1 cellular context compared by ENCODE assay signal in the genomic region with DNA sequence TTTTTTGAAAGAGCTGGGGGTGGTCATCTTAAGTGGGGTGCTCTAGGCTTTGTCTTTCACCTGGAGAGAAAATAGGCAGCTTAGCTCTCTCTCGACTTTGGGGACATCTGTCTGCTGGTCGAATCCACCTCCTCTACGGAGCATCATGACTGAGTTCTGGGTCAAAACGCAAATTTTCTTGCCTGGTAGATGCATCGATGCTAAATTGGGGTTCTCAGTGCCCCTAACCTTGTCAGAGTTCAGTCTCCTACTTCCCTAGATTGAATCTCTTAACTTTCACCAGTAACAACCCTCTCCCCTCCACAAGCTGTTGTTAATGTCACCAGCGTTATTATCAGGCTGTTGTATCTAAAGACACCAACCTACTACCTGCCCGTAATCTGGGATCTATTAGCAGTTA.
TF ChIP-seq lines count a peak whose summit lies in the region.

No MANE protein-coding gene starts in this region.

TF ChIP-seq in endothelial cell of umbilical vein, 7 proteins besides CTCF, POLR2A, EP300 and RAD21:
- TF ChIP-seq JUN (IDR thresholded peaks at IDR 0.05; ENCODE audit: borderline replicate concordance, insufficient read depth, insufficient read length, low read depth) (no peak), MAX (IDR thresholded peaks at IDR 0.05; ENCODE audit: insufficient read depth, insufficient read length) (no peak), MYC (IDR thresholded peaks at IDR 0.05; ENCODE audit: low read depth, low read length) (no peak), POLR2AphosphoS5 (IDR thresholded peaks at IDR 0.05; ENCODE audit: insufficient read depth, low read depth, low read length) (no peak), EZH2 (IDR thresholded peaks at IDR 0.05; ENCODE audit: borderline replicate concordance, low read depth, low read length, severe bottlenecking) (no peak)
TF ChIP-seq in endothelial cell of umbilical vein: peak in this region for 0.
